In genomic region chr3:72483554-72484104, GRCh38 we compare ENCODE assay signal across 12 cellular contexts. TPM values are rescaled to one million over a fixed set of nuclear protein-coding genes. Genes with fewer than 3 reads are reported as not detected.
DNase-seq lines count a peak whose midpoint lies in the region; ATAC-seq and TF ChIP-seq lines count a peak whose summit lies in the region.
"Had no signal": no experiment of that assay in that cellular context is flagged by ENCODE, and none has a peak within 500 bp of the region (broad histone marks: within the 10 kb centered on the region; RNA-seq: fewer than 3 reads in every experiment).

No MANE protein-coding gene starts in this region.

- H3K27me3 ChIP-seq in mammary epithelial cell (ENCODE audit: insufficient read depth, low read length) (no peaks in the 10 kb centered on the region), breast epithelium (no peaks in the 10 kb centered on the region), upper lobe of right lung (no peaks in the 10 kb centered on the region)
- H3K27me3 ChIP-seq: cardiac muscle cell, Peyer's patch had no signal

- no peak overlapping the region for H3K9ac ChIP-seq in mammary epithelial cell (ENCODE audit: insufficient read depth, low read length)

- H3K9me3 ChIP-seq in mammary epithelial cell (replicated peaks; ENCODE audit: insufficient read depth, low read length) (no peaks in the 10 kb centered on the region), breast epithelium (no peaks in the 10 kb centered on the region), upper lobe of right lung (no peaks in the 10 kb centered on the region)

- no TSS peak for BruUV-seq in mammary epithelial cell (replicated peaks; lab: Mats Ljungman, UMichigan)

- CTCF ChIA-PET in mammary epithelial cell (lab: Charles Lee; ENCODE audit: low non-redundant PET): no interaction called here

- dilution Hi-C loops in mammary epithelial cell (cut with HindIII; ENCODE audit: low sequenced_read_pairs): no loop called here

- TF ChIP-seq POLR2A in breast epithelium (IDR thresholded peaks at IDR 0.05): no peak

- peak overlapping the region; percentile 83 for H3K4me2 ChIP-seq in mammary epithelial cell (ENCODE audit: insufficient read depth, low read depth, low read length)

- ATAC-seq in upper lobe of right lung (no peak), GM21528 (IDR thresholded peaks at IDR 0.05; ENCODE audit: low FRiP score, unreplicated experiment) (no peak)

- no peak overlapping the region for H2AFZ ChIP-seq in mammary epithelial cell (ENCODE audit: low read depth, low read length)

- in situ Hi-C loops in mammary epithelial cell (cut with MboI; ENCODE audit: low sequenced_read_pairs in 2 of 2): no loop called here

- DNase-seq in mammary epithelial cell (no peak), breast epithelium (ENCODE audit: low spot score in 2 of 2) (no peak), fibroblast of villous mesenchyme (ENCODE audit: low read depth) (no peak), upper lobe of right lung (no peak), NCI-H524 treated with DMSO at 0.1 percent for 48 hours (lab: John Stamatoyannopoulos, UW) (no peak)
- DNase-seq in stimulated activated CD4-positive, alpha-beta T cell treated with anti-CD3 and anti-CD28 coated beads, Interleukin-1b, Interleukin-23, amount 100 ng/mL, for 48 hours: no peak
- DNase-seq: NCI-H1694, NCI-H524 had no signal

- TF ChIP-seq CTCF in mammary epithelial cell (conservative IDR thresholded peaks at IDR 0.05 in 1 of 2, IDR thresholded peaks at IDR 0.05 in 1 of 2; ENCODE audit: extremely low read depth in 1 of 2, insufficient read depth in 1 of 2, low read depth in 1 of 2, low read length in 2 of 2): no peak
- TF ChIP-seq CTCF in breast epithelium (IDR thresholded peaks at IDR 0.05): no peak
- TF ChIP-seq CTCF in VCaP (conservative IDR thresholded peaks at IDR 0.05): no peak
- TF ChIP-seq CTCF in fibroblast of villous mesenchyme (IDR thresholded peaks at IDR 0.05; ENCODE audit: insufficient read depth, low read depth, low read length): no peak
- no peak for TF ChIP-seq CTCF in upper lobe of right lung (IDR thresholded peaks at IDR 0.05)

- intact Hi-C loops in mammary epithelial cell (cut with micrococcal nuclease): loop anchor here (5.0 kb wide), 1 partner anchor 146 kb away; no protein-coding TSS in a partner anchor
- intact Hi-C loops in breast epithelium (cut with DNase I; ENCODE audit: low total_unique reads): no loop called here
- intact Hi-C loops in upper lobe of right lung (cut with DNase I): no loop called here

- 95% methylated on average over 3 of the region's 3 CpGs for WGBS in mammary epithelial cell (ENCODE audit: low coverage, missing lambda C conversion rate)

- no peaks in the 10 kb centered on the region for H4K20me1 ChIP-seq in mammary epithelial cell (ENCODE audit: insufficient read depth, low read length)

- no peaks in the 10 kb centered on the region for H3K79me2 ChIP-seq in mammary epithelial cell (ENCODE audit: insufficient read depth, low read length)

- H3K27ac ChIP-seq in mammary epithelial cell (ENCODE audit: insufficient read depth, low read depth, low read length): no peak overlapping the region
- H3K27ac ChIP-seq in breast epithelium: no peak overlapping the region
- peak overlapping the region; percentile 75 for H3K27ac ChIP-seq in VCaP
- no peak overlapping the region for H3K27ac ChIP-seq in upper lobe of right lung
- H3K27ac ChIP-seq: cardiac muscle cell had no signal

- peaks cover 30% of the 10 kb centered on the region for H3K4me1 ChIP-seq in mammary epithelial cell (ENCODE audit: insufficient read depth, low read length)
- peaks cover 0 to 10% of the 10 kb centered on the region in 2 donors for H3K4me1 ChIP-seq in breast epithelium
- peaks cover 32% of the 10 kb centered on the region for H3K4me1 ChIP-seq in upper lobe of right lung

- no peak overlapping the region for H3K4me3 ChIP-seq in mammary epithelial cell (replicated peaks in 1 of 3; ENCODE audit: insufficient read depth in 1 of 3, low read depth in 2 of 3, low read length in 3 of 3)
- H3K4me3 ChIP-seq in breast epithelium: no peak overlapping the region
- peak overlapping the region; percentile 40 for H3K4me3 ChIP-seq in fibroblast of villous mesenchyme (ENCODE audit: low read depth, low read length)
- H3K4me3 ChIP-seq in upper lobe of right lung: peak overlapping the region; percentile 36
- H3K4me3 ChIP-seq: cardiac muscle cell had no signal

- H3K36me3 ChIP-seq in mammary epithelial cell (ENCODE audit: insufficient read depth, low read length): no peaks in the 10 kb centered on the region
- H3K36me3 ChIP-seq in breast epithelium: no peaks in the 10 kb centered on the region
- H3K36me3 ChIP-seq in upper lobe of right lung: no peaks in the 10 kb centered on the region
- H3K36me3 ChIP-seq: cardiac muscle cell, Peyer's patch had no signal

RNA-seq across cellular contexts. Expression of gene RYBP, which starts 37.2 kb away (rescaled TPM):
- 10 to 100 TPM; 11.0 to 12.4 TPM for total RNA-seq in mammary epithelial cell
- 5.2 TPM for polyA plus RNA-seq in mammary epithelial cell
- polyA minus RNA-seq in mammary epithelial cell: 5.3 TPM
- total RNA-seq in breast epithelium: 10 to 100 TPM in 2 of 3 donors, 1 to 10 TPM in 1; 9.4 to 15.5 (median 11.8) TPM
- 9.3 and 13.0 TPM in 2 replicates for total RNA-seq in fibroblast of villous mesenchyme
- 22.5 TPM for total RNA-seq in upper lobe of right lung

Comparison
In these comparisons a context has a peak if more than half of its experiments do, and no peak if none do; other contexts are left out.
1. H3K4me3 ChIP-seq: peak in fibroblast of villous mesenchyme (single experiment) and upper lobe of right lung (single experiment); none in mammary epithelial cell (0 of 3) and breast epithelium (0 of 3).